Comparison of ENCODE assay signal across 9 cellular contexts in genomic region chr13:77810430-77810829, GRCh38.
DNase-seq lines count a peak whose midpoint lies in the region; ATAC-seq, FAIRE-seq and TF ChIP-seq lines count a peak whose summit lies in the region.
"Had no signal": no experiment of that assay in that cellular context is flagged by ENCODE, and none has a peak within 500 bp of the region (broad histone marks: within the 10 kb centered on the region; RNA-seq: fewer than 3 reads in every experiment).

No MANE protein-coding gene starts in this region.

- ATAC-seq in GM21576 (IDR thresholded peaks at IDR 0.05; ENCODE audit: unreplicated experiment), result peak; percentile 79

- no peaks in the 10 kb centered on the region for H3K36me3 Mint-ChIP-seq in progenitor cell of endocrine pancreas (ENCODE audit: insufficient read depth)

- no peaks in the 10 kb centered on the region for H3K27me3 Mint-ChIP-seq in progenitor cell of endocrine pancreas

- POLR2A ChIA-PET in RWPE1 (lab: Yijun Ruan, JAX; ENCODE audit: low non-redundant PET), result no interaction called here

- H3K27me3 ChIP-seq in bronchial epithelial cell (ENCODE audit: control insufficient read depth, insufficient read depth, low read length), result no peaks in the 10 kb centered on the region

- no peak overlapping the region for H3K27ac ChIP-seq in RWPE1

- peaks cover 1% of the 10 kb centered on the region for H3K9me3 Mint-ChIP-seq in progenitor cell of endocrine pancreas (ENCODE audit: low read depth)

- no peak overlapping the region for H3K4me3 Mint-ChIP-seq in progenitor cell of endocrine pancreas (ENCODE audit: low read depth)
- H3K4me3 Mint-ChIP-seq: B cell had no signal

- DNase-seq in NCI-H1105 treated with DMSO at 0.1 percent for 48 hours (lab: John Stamatoyannopoulos, UW), result peak; percentile 0
- no peak for DNase-seq in NCI-H1105 (lab: John Stamatoyannopoulos, UW)
- peak; percentile 59 to 76 for DNase-seq in Kasumi-1 (lab: John Stamatoyannopoulos, UW)
- DNase-seq in bronchial epithelial cell (ENCODE audit: low read depth), result peak; percentile 37
- no peak for DNase-seq in progenitor cell of endocrine pancreas (ENCODE audit: low spot score, unreplicated experiment)
- DNase-seq in activated CD8-positive, alpha-beta memory T cell treated with anti-CD3 and anti-CD28 coated beads, Interleukin-2, amount 50 U/mL, for 4 hours, result no peak
- DNase-seq in RWPE1 (ENCODE audit: low spot score), result no peak

- H3K36me3 ChIP-seq in bronchial epithelial cell (ENCODE audit: control insufficient read depth, insufficient read depth, low read length), result no peaks in the 10 kb centered on the region

- no peak for FAIRE-seq in bronchial epithelial cell (lab: Jason Lieb, UNC)

- H3K4me3 ChIP-seq in bronchial epithelial cell (ENCODE audit: low read depth, low read length), result no peak overlapping the region

- H3K27ac Mint-ChIP-seq in progenitor cell of endocrine pancreas, result no peak overlapping the region
- H3K27ac Mint-ChIP-seq: B cell had no signal

- CTCF ChIA-PET in RWPE1 (lab: Yijun Ruan, JAX), result interaction anchor here (0.6 kb wide), 1 partner anchor 9 kb away, joined by 3 read pairs; no protein-coding TSS in a partner anchor

- no peaks in the 10 kb centered on the region for H3K4me1 Mint-ChIP-seq in progenitor cell of endocrine pancreas (ENCODE audit: low read depth)
- H3K4me1 Mint-ChIP-seq: B cell had no signal

- TF ChIP-seq CTCF in bronchial epithelial cell (IDR thresholded peaks at IDR 0.05; ENCODE audit: insufficient read depth, low read length, severe bottlenecking) (peak; percentile 30), progenitor cell of endocrine pancreas (IDR thresholded peaks at IDR 0.05; ENCODE audit: unreplicated experiment) (peak; percentile 12), RWPE1 (conservative IDR thresholded peaks at IDR 0.05; ENCODE audit: low read depth) (no peak)

Comparison
In these comparisons a context has a peak if more than half of its experiments do, and no peak if none do; other contexts are left out.
1. DNase-seq: peak in NCI-H1105 treated with DMSO at 0.1 percent for 48 hours (single experiment), Kasumi-1 (2 of 2) and bronchial epithelial cell (single experiment); none in NCI-H1105 (single experiment), progenitor cell of endocrine pancreas (single experiment), activated CD8-positive, alpha-beta memory T cell treated with anti-CD3 and anti-CD28 coated beads, Interleukin-2, amount 50 U/mL, for 4 hours (single experiment) and RWPE1 (single experiment).